Comparison of ENCODE assay signal across 8 cellular contexts in the genomic region with DNA sequence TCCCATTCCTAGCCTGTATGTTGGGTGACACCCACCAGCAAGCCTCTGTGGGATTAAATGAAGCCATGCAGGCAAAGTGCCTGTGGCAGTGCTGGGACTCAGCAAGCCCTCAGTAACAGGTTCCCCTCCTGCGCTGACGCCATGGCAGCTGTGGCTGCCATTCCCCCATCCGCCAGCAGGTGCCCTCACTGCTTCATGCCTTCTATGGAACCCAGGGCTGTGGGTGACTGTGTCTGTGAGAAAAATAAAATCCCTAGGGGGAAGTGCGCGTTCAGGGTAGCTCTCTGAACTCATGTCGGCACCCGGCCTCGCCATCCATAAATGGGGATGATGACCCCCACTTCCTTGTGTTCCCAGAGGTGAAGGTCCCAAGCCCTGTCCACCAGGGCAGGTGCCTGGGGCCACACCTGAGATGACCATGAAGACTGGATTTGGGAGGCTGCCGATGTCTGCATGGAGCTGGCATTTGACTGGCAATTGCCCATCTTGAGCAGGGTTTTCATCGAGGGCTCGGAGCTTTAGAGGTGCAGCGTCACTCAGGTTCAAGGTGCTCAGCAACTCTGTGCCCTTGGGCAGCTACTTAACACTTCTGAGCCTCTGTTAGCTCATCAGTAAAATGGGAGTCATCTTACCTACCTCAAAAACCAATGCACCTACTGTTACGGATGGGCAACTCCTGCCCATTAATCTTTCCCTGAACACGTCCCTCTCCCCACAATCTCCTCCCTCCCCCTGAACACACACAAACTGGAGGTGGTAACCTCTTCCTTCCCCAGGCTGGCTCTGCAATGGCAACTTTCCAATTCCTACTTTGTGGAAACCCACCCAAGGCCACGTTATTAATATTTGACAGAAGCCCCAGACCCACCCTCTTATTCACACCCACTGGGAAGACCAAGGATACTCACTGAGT. TPM values are rescaled to one million over a fixed set of nuclear protein-coding genes. Genes with fewer than 3 reads are reported as not detected.
DNase-seq lines count a peak whose midpoint lies in the region; ATAC-seq and TF ChIP-seq lines count a peak whose summit lies in the region.

No MANE protein-coding gene starts in this region.

- H3K9me2 ChIP-seq in DOHH2 (replicated peaks; ENCODE audit: control insufficient read depth, low read length): no peaks in the 10 kb centered on the region

- H3K4me3 ChIP-seq in DOHH2 (ENCODE audit: low read length): no peak overlapping the region
- H3K4me3 ChIP-seq in Peyer's patch: no peak overlapping the region
- no peak overlapping the region for H3K4me3 ChIP-seq in fibroblast of mammary gland (ENCODE audit: control insufficient read depth, low read depth, low read length)
- H3K4me3 ChIP-seq in thoracic aorta: no peak overlapping the region

- H3K27me3 ChIP-seq in DOHH2 (ENCODE audit: control insufficient read depth, low read length) (peaks cover 21% of the 10 kb centered on the region), Peyer's patch (peaks cover 0 to 31% of the 10 kb centered on the region in 2 donors), thoracic aorta (replicated peaks; ENCODE audit: insufficient read depth) (no peaks in the 10 kb centered on the region)

- H4K20me1 ChIP-seq in DOHH2 (ENCODE audit: control insufficient read depth, insufficient read depth, low read depth, low read length): no peaks in the 10 kb centered on the region

- H3K27ac ChIP-seq in DOHH2 (ENCODE audit: low read depth, low read length) (no peak overlapping the region), Peyer's patch (no peak overlapping the region), thoracic aorta (no peak overlapping the region)

- H3K9me3 ChIP-seq in DOHH2 (ENCODE audit: control insufficient read depth, insufficient read depth, low read length) (no peaks in the 10 kb centered on the region), Peyer's patch (no peaks in the 10 kb centered on the region), thoracic aorta (no peaks in the 10 kb centered on the region)

- H3K36me3 ChIP-seq in DOHH2 (ENCODE audit: control insufficient read depth, low read length): no peaks in the 10 kb centered on the region
- no peaks in the 10 kb centered on the region for H3K36me3 ChIP-seq in Peyer's patch
- H3K36me3 ChIP-seq in thoracic aorta: no peaks in the 10 kb centered on the region

- H3F3A ChIP-seq in DOHH2 (ENCODE audit: control insufficient read depth, insufficient read depth): no peaks in the 10 kb centered on the region

- peak; percentile 90 for TF ChIP-seq CTCF in DOHH2 (IDR thresholded peaks at IDR 0.05; ENCODE audit: low read depth, low read length, poor library complexity, severe bottlenecking)
- TF ChIP-seq CTCF in Peyer's patch (IDR thresholded peaks at IDR 0.05): peak; percentile 62 to 80 (median 69)
- TF ChIP-seq CTCF in fibroblast of mammary gland (conservative IDR thresholded peaks at IDR 0.05; ENCODE audit: control insufficient read depth, insufficient read depth, low read depth, low read length): peak; percentile 96
- peak; percentile 59 for TF ChIP-seq CTCF in thoracic aorta (IDR thresholded peaks at IDR 0.05)

- H3K4me2 ChIP-seq in DOHH2 (ENCODE audit: low read length): peak overlapping the region; percentile 22; the same call in 1 of the 2 replicates

- peak; percentile 88 for ATAC-seq in GM21529 (IDR thresholded peaks at IDR 0.05; ENCODE audit: unreplicated experiment)
- no peak for ATAC-seq in thoracic aorta (ENCODE audit: insufficient number of reproducible peaks, low FRiP score, low read depth)

- H3K79me2 ChIP-seq in DOHH2 (ENCODE audit: control insufficient read depth, low read length): no peaks in the 10 kb centered on the region

- DNase-seq in HuH-7 (ENCODE audit: low spot score) (peak; percentile 91), Peyer's patch (peak; percentile 52 to 75 (median 70)), fibroblast of mammary gland (ENCODE audit: low read depth) (peak; percentile 53), non-pigmented ciliary epithelial cell (ENCODE audit: low read depth) (peak; percentile 13), thoracic aorta (ENCODE audit: low spot score) (no peak)
- DNase-seq in activated T-cell treated with anti-CD3 and anti-CD28 coated beads, Interleukin-2, amount 50 U/mL, for 48 hours: peak; percentile 93 to 94

- no peak for TF ChIP-seq POLR2A in Peyer's patch (IDR thresholded peaks at IDR 0.05)

- H3K4me1 ChIP-seq in DOHH2 (ENCODE audit: control insufficient read depth, low read length) (peaks cover 4% of the 10 kb centered on the region), Peyer's patch (peaks cover 0 to 19% (median 0%) of the 10 kb centered on the region in 4 donors), thoracic aorta (ENCODE audit: control insufficient read depth in 1 of 2, low read depth in 2 of 2) (peaks cover 0 to 17% of the 10 kb centered on the region in 2 donors)

RNA-seq across cellular contexts. Expression of gene MAL, which starts 2.9 kb away (rescaled TPM):
- 1 to 10 TPM in 1 of 4 donors, not detected in 3; 1.2 TPM for total RNA-seq in Peyer's patch
- total RNA-seq in thoracic aorta: not detected
